16 cellular contexts compared by ENCODE assay signal in genomic region chr20:3315110-3315509, GRCh38.
DNase-seq lines count a peak whose midpoint lies in the region; ATAC-seq, FAIRE-seq and TF ChIP-seq lines count a peak whose summit lies in the region.
"Had no signal": no experiment of that assay in that cellular context is flagged by ENCODE, and none has a peak within 500 bp of the region (broad histone marks: within the 10 kb centered on the region; RNA-seq: fewer than 3 reads in every experiment).

No MANE protein-coding gene starts in this region.

- H3K4me1 ChIP-seq in heart right ventricle (peaks cover 5 to 48% (median 40%) of the 10 kb centered on the region in 9 donors), suprapubic skin (peaks cover 41% of the 10 kb centered on the region)

- TF ChIP-seq POLR2A in suprapubic skin (IDR thresholded peaks at IDR 0.05) = no peak
- no peak for TF ChIP-seq POLR2A in H54 (IDR thresholded peaks at IDR 0.05; ENCODE audit: low read depth, low read length)

- 71 to 78% methylated on average over 2 of the region's 2 CpGs for WGBS in heart right ventricle, 2 donors
- WGBS in suprapubic skin = 27% methylated on average over 2 of the region's 2 CpGs

- H3K4me3 ChIP-seq in heart right ventricle = no peak overlapping the region
- H3K4me3 ChIP-seq in suprapubic skin = no peak overlapping the region
- H3K4me3 ChIP-seq in H7 (ENCODE audit: insufficient read depth, low read depth, low read length) = no peak overlapping the region
- H3K4me3 ChIP-seq: body of pancreas, left lung, testis had no signal

- no peak for TF ChIP-seq CTCF in heart right ventricle (IDR thresholded peaks at IDR 0.05)
- no peak for TF ChIP-seq CTCF in suprapubic skin (IDR thresholded peaks at IDR 0.05)

- H3K9me3 ChIP-seq in heart right ventricle (no peaks in the 10 kb centered on the region), suprapubic skin (no peaks in the 10 kb centered on the region)
- H3K9me3 ChIP-seq: body of pancreas, left lung, testis had no signal

- no peaks in the 10 kb centered on the region for H3K27me3 ChIP-seq in heart right ventricle
- no peaks in the 10 kb centered on the region for H3K27me3 ChIP-seq in suprapubic skin
- no peaks in the 10 kb centered on the region for H3K27me3 ChIP-seq in H7 (ENCODE audit: control insufficient read depth, insufficient read depth, low read length)
- H3K27me3 ChIP-seq: body of pancreas, left lung, testis had no signal

- peak overlapping the region in 7 of 10 donors; percentile 6 to 78 (median 65) for H3K27ac ChIP-seq in heart right ventricle
- H3K27ac ChIP-seq in caudate nucleus (ENCODE audit: low read depth, low read length) = peak overlapping the region; percentile 49
- peak overlapping the region; percentile 8 for H3K27ac ChIP-seq in suprapubic skin
- H3K27ac ChIP-seq: left lung had no signal

- no peak for FAIRE-seq in H54 (lab: Jason Lieb, UNC)
- FAIRE-seq: endothelial cell of umbilical vein, TTC549 had no signal

- TF ChIP-seq EP300 in suprapubic skin (IDR thresholded peaks at IDR 0.05) = no peak

- ATAC-seq in heart right ventricle = no peak
- ATAC-seq: activated naive CD4-positive, alpha-beta T cell treated with anti-CD3 and anti-CD28 coated beads, Interleukin-2, amount 50 U/mL, for 72 hours; activated T-cell treated with anti-CD3 and anti-CD28 coated beads, Interleukin-2, amount 50 U/mL, for 72 hours; body of pancreas; left lung had no signal

- H3K36me3 ChIP-seq in heart right ventricle (peaks cover 0 to 99% (median 21%) of the 10 kb centered on the region in 9 donors), suprapubic skin (peaks cover 30% of the 10 kb centered on the region), H7 (replicated peaks; ENCODE audit: control insufficient read depth, insufficient read depth, low read length) (peaks cover 1% of the 10 kb centered on the region)

- DNase-seq in heart right ventricle = no peak
- no peak for DNase-seq in cardiac septum (ENCODE audit: low spot score)
- peak in 3 of 61 donors; percentile 15 to 39 (median 16) for DNase-seq in caudate nucleus (lab: John Stamatoyannopoulos, UW)
- DNase-seq in medulla oblongata (ENCODE audit: extremely low spot score) = peak; percentile 54
- DNase-seq in suprapubic skin (ENCODE audit: low spot score in 2 of 2) = no peak
- no peak for DNase-seq in H54 (ENCODE audit: insufficient read length, low spot score)
- no peak for DNase-seq in SW 1271 (lab: John Stamatoyannopoulos, UW)
- DNase-seq in H7 = no peak
- DNase-seq: activated T-cell treated with anti-CD3 and anti-CD28 coated beads, Interleukin-2, amount 50 U/mL, for 72 hours; body of pancreas; left lung; NCI-H510A treated with DMSO at 0.1 percent for 48 hours; testis had no signal

- intact Hi-C loops in heart right ventricle (cut with DNase I) = loop anchor here in 7 of 10 donors (5.0 to 10.0 kb wide), 7 partner anchors 90 to 260 kb away; no protein-coding TSS in a partner anchor
- intact Hi-C loops in cardiac septum (cut with DNase I) = no loop called here

Comparison
In these comparisons a context has a peak if more than half of its experiments do, and no peak if none do; other contexts are left out.
1. H3K27ac ChIP-seq: peak in every context shown above with its lines; median percentile 65 in heart right ventricle; 49 in caudate nucleus; 8 in suprapubic skin.